ENCODE assay signal across 8 cellular contexts in genomic region chr15:72783563-72784232, GRCh38. TPM values are rescaled to one million over a fixed set of nuclear protein-coding genes. Genes with fewer than 3 reads are reported as not detected.
DNase-seq lines count a peak whose midpoint lies in the region; ATAC-seq and TF ChIP-seq lines count a peak whose summit lies in the region.

TSS of gene ADPGK (minus strand) at chr15:72783758. CDS start at chr15:72783691, 67 bp downstream.

- H3K36me3 ChIP-seq in Caco-2 (ENCODE audit: control insufficient read depth, insufficient read depth, low read length) (no peaks in the 10 kb centered on the region), mesenchymal stem cell (ENCODE audit: control insufficient read depth in 1 of 2, insufficient read depth in 2 of 2, low read depth in 1 of 2, low read length in 2 of 2) (peaks cover 0 to 14% of the 10 kb centered on the region in 2 experiments)

- H4K8ac ChIP-seq in mesenchymal stem cell (ENCODE audit: low read length): peak within 1 kb of the TSS; percentile 89

- no peaks in the 10 kb centered on the region for H3K9me3 Mint-ChIP-seq in Caco-2 (ENCODE audit: unreplicated experiment)
- H3K9me3 Mint-ChIP-seq in effector memory CD8-positive, alpha-beta T cell: no peaks in the 10 kb centered on the region

- H2BK5ac ChIP-seq in mesenchymal stem cell (ENCODE audit: low read depth, low read length, poor library complexity, severe bottlenecking): peak within 1 kb of the TSS; percentile 58

- H3K79me1 ChIP-seq in mesenchymal stem cell (replicated peaks; ENCODE audit: low read length, poor library complexity, severe bottlenecking): peaks cover 6% of the 10 kb centered on the region

- peak within 1 kb of the TSS; percentile 70 for H2BK15ac ChIP-seq in mesenchymal stem cell (ENCODE audit: low read depth, poor library complexity, severe bottlenecking)

- peak within 1 kb of the TSS; percentile 89 for H2AFZ ChIP-seq in mesenchymal stem cell (ENCODE audit: low read depth, low read length)

- H3K4me3 ChIP-seq in Caco-2 (ENCODE audit: low read depth, low read length) (peak within 1 kb of the TSS; percentile 93), mesenchymal stem cell (ENCODE audit: insufficient read depth in 1 of 2, low read depth in 1 of 2, low read length in 2 of 2) (peak within 1 kb of the TSS; percentile 80 to 97)

- peak within 1 kb of the TSS in 1 of 2 experiments; percentile 82 for H3K14ac ChIP-seq in mesenchymal stem cell (ENCODE audit: low read length in 2 of 2)

- H3K4me1 ChIP-seq in Caco-2 (0 out of 2 replicates have a peak, but pooled peaks cover 6% of the 10 kb centered on the region), mesenchymal stem cell (ENCODE audit: control insufficient read depth, insufficient read depth, low read depth, low read length) (peaks cover 13% of the 10 kb centered on the region)

- intact Hi-C loops in Caco-2 (cut with micrococcal nuclease; ENCODE audit: unreplicated experiment): loop anchor here (5.0 to 10.0 kb wide), 3 partner anchors 61 to 461 kb away; no protein-coding TSS in a partner anchor

- BruUV-seq in Caco-2 (replicated peaks; lab: Mats Ljungman, UMichigan): no TSS peak

- H3K18ac ChIP-seq in mesenchymal stem cell (ENCODE audit: low read depth in 1 of 2, low read length in 2 of 2): peak within 1 kb of the TSS; percentile 77 to 83

- H3K23ac ChIP-seq in mesenchymal stem cell (ENCODE audit: low read length in 2 of 2): peak within 1 kb of the TSS in 1 of 2 experiments; percentile 48

- H3K27me3 Mint-ChIP-seq in Caco-2 (ENCODE audit: insufficient read depth, unreplicated experiment): peaks cover 5% of the 10 kb centered on the region
- no peaks in the 10 kb centered on the region for H3K27me3 Mint-ChIP-seq in effector memory CD8-positive, alpha-beta T cell

- H2AK5ac ChIP-seq in mesenchymal stem cell (ENCODE audit: low read length, severe bottlenecking): peak within 1 kb of the TSS; percentile 83

- H2BK120ac ChIP-seq in mesenchymal stem cell (ENCODE audit: low read depth, low read length): no peak within 1 kb of the TSS

- peak within 1 kb of the TSS; percentile 77 for H3K4me2 ChIP-seq in mesenchymal stem cell (ENCODE audit: low read length, poor library complexity, severe bottlenecking)

- peak within 1 kb of the TSS; percentile 37 to 90 for H3K4ac ChIP-seq in mesenchymal stem cell (ENCODE audit: low read depth in 1 of 2, low read length in 2 of 2)

- TF ChIP-seq CTCF in Caco-2 (IDR thresholded peaks at IDR 0.05; ENCODE audit: insufficient read depth in 1 of 2, low read depth in 1 of 2, low read length in 1 of 2, severe bottlenecking in 1 of 2, unreplicated experiment in 1 of 2): no peak

- no peaks in the 10 kb centered on the region for H3K9me3 ChIP-seq in Caco-2
- no peaks in the 10 kb centered on the region for H3K9me3 ChIP-seq in mesenchymal stem cell (ENCODE audit: control insufficient read depth, low read length)

- H3K27me3 ChIP-seq in Caco-2 (replicated peaks; ENCODE audit: control insufficient read depth, insufficient read depth, low read length): no peaks in the 10 kb centered on the region
- H3K27me3 ChIP-seq in mesenchymal stem cell (ENCODE audit: control insufficient read depth in 1 of 2, insufficient read depth in 1 of 2, low read length in 2 of 2): no peaks in the 10 kb centered on the region

- H3K27ac ChIP-seq in mesenchymal stem cell (ENCODE audit: low read length, poor library complexity, severe bottlenecking): peak within 1 kb of the TSS; percentile 89

- DNase-seq in Caco-2: peak; percentile 84 to 94
- peak in 75 of 76 experiments; percentile 16 to 91 (median 81) for DNase-seq in HUDEP-2 (lab: John Stamatoyannopoulos, UW; ENCODE audit: unreplicated experiment in 76 of 76)
- peak; percentile 84 for DNase-seq in NOMO-1 treated with dmso at 0.1 percent for 144 hours (lab: John Stamatoyannopoulos, UW; ENCODE audit: unreplicated experiment)
- DNase-seq in activated CD8-positive, alpha-beta memory T cell treated with anti-CD3 and anti-CD28 coated beads for 48 hours (ENCODE audit: low read depth in 2 of 3, low spot score in 2 of 3): peak; percentile 93 to 95 (median 95)
- DNase-seq in effector memory CD8-positive, alpha-beta T cell: peak; percentile 94 to 99 (median 98)
- DNase-seq in mesenchymal stem cell: peak; percentile 93
- DNase-seq in stimulated activated CD8-positive, alpha-beta memory T cell treated with anti-CD3 and anti-CD28 coated beads, Interleukin-12 subunit alpha, Interleukin-12 subunit beta, amount 100 ng/mL, for 24 hours (ENCODE audit: extremely low read depth): peak; percentile 80

- POLR2A ChIA-PET in Caco-2 (lab: Charles Lee): interaction anchor here (0.5 kb wide), 1 partner anchor 11 kb away, joined by 4 read pairs; no protein-coding TSS in a partner anchor

- H2BK12ac ChIP-seq in mesenchymal stem cell (ENCODE audit: low read length in 2 of 2): peak within 1 kb of the TSS in 1 of 2 experiments; percentile 70

- peaks cover 17% of the 10 kb centered on the region for H3K36me3 Mint-ChIP-seq in Caco-2 (ENCODE audit: insufficient read depth, unreplicated experiment)
- peaks cover 35% of the 10 kb centered on the region for H3K36me3 Mint-ChIP-seq in effector memory CD8-positive, alpha-beta T cell (ENCODE audit: insufficient read depth)

- under 1% methylated on average over 61 of the region's 64 CpGs for WGBS in mesenchymal stem cell

- peak within 1 kb of the TSS; percentile 97 for H3K9ac ChIP-seq in mesenchymal stem cell (ENCODE audit: low read length)

- CTCF ChIA-PET in Caco-2 (lab: Charles Lee): no interaction called here

- peaks cover 6% of the 10 kb centered on the region for H3K4me1 Mint-ChIP-seq in Caco-2 (ENCODE audit: low read depth, unreplicated experiment)
- H3K4me1 Mint-ChIP-seq in effector memory CD8-positive, alpha-beta T cell (ENCODE audit: low read depth in 2 of 2): peaks cover 43 to 51% of the 10 kb centered on the region in 2 donors

- peak; percentile 73 for ATAC-seq in GM21381 (IDR thresholded peaks at IDR 0.05; ENCODE audit: unreplicated experiment)
- peak; percentile 71 for ATAC-seq in effector memory CD8-positive, alpha-beta T cell (replicated peaks)

- no peak within 1 kb of the TSS for H4K91ac ChIP-seq in mesenchymal stem cell (ENCODE audit: low read length)

- H3K27ac Mint-ChIP-seq in Caco-2 (ENCODE audit: unreplicated experiment): peak within 1 kb of the TSS; percentile 94
- peak within 1 kb of the TSS; percentile 93 to 96 for H3K27ac Mint-ChIP-seq in effector memory CD8-positive, alpha-beta T cell

- peak within 1 kb of the TSS; percentile 95 for H3K4me3 Mint-ChIP-seq in Caco-2 (ENCODE audit: unreplicated experiment)
- H3K4me3 Mint-ChIP-seq in effector memory CD8-positive, alpha-beta T cell: peak within 1 kb of the TSS; percentile 83 to 89

RNA-seq across cellular contexts. Expression of gene ADPGK, which starts in this region (rescaled TPM):
- 52.6 and 55.6 TPM in 2 replicates for total RNA-seq in Caco-2 (2022)
- polyA plus RNA-seq in mesenchymal stem cell (2013, experiment 1 of 2): 59.7 TPM
- polyA plus RNA-seq in mesenchymal stem cell (2013, experiment 2 of 2): 61.8 TPM

Comparison
In these comparisons a context has a peak if more than half of its experiments do, and no peak if none do; other contexts are left out.
1. Peak in every context shown above with its lines: DNase-seq, ATAC-seq, H3K4me3 ChIP-seq and H3K27ac ChIP-seq.